Comparison of ENCODE assay signal across 13 cellular contexts in the genomic region with DNA sequence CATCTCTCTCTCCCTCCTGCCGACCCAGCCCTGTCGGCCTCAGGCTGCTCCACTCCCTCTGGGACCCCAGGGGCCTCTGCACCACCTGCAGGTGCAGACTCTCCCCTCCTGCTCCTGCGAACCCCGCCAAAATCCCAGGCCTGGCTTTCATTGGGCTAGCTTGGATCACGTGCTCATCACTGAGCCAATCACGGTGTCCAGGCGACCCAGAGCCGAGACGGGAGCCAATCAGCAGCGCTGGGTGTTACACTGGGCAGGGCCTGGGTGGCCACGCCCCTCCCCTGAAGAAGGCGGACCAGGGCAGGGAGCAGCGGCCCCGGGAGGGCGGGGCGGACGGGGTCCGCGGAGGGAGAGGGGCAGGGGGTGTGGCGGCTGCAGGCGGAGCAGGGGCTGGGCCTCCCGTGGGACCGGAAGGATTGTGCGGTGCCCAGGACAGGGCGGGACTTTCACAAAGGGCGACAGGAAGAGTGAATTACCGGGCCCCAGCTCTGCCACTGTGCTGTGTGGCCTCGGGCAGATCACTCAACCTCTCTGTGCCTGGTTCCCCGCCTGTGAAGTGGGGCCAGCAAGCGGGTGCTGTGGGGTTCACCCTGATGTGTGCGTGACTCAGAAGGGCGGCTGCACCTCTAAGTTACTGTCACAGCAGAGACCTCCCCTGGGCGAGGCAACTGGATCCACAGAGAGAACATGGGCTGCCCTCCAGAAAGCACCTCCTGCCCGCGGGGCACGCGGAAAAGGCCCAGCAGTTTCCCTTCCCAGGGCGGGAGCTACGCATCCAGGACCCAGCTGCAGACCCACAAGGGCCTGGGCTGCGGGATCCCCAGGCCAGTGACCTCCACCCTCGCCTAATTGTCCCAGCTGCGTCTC.
DNase-seq lines count a peak whose midpoint lies in the region; ATAC-seq, FAIRE-seq and TF ChIP-seq lines count a peak whose summit lies in the region.
"Had no signal": no experiment of that assay in that cellular context is flagged by ENCODE, and none has a peak within 500 bp of the region (broad histone marks: within the 10 kb centered on the region; RNA-seq: fewer than 3 reads in every experiment).

No MANE protein-coding gene starts in this region.

- peaks cover 30% of the 10 kb centered on the region for H3K4me1 Mint-ChIP-seq in glutamatergic neuron (ENCODE audit: low read depth, unreplicated experiment)
- no peaks in the 10 kb centered on the region for H3K4me1 Mint-ChIP-seq in activated CD8-positive, alpha-beta memory T cell treated with anti-CD3 and anti-CD28 coated beads, Interleukin-2, amount 10 ng/mL, durations not matched to agents 7 days and 5 days

- POLR2A ChIA-PET in A549 (lab: Yijun Ruan, JAX): no interaction called here

- no peaks in the 10 kb centered on the region for H3K36me3 ChIP-seq in RWPE2 (ENCODE audit: low read depth)
- H3K36me3 ChIP-seq: SJSA1 had no signal

- TF ChIP-seq CTCF in A549 (IDR thresholded peaks at IDR 0.05): no peak
- TF ChIP-seq CTCF in RWPE2 (IDR thresholded peaks at IDR 0.05; ENCODE audit: poor library complexity, severe bottlenecking): no peak
- TF ChIP-seq CTCF in glutamatergic neuron (IDR thresholded peaks at IDR 0.05; ENCODE audit: partially characterized antibody, unreplicated experiment): no peak

- H3K9me3 Mint-ChIP-seq in glutamatergic neuron (ENCODE audit: unreplicated experiment): peaks cover 29% of the 10 kb centered on the region
- H3K9me3 Mint-ChIP-seq in activated CD8-positive, alpha-beta memory T cell treated with anti-CD3 and anti-CD28 coated beads, Interleukin-2, amount 10 ng/mL, durations not matched to agents 7 days and 5 days (ENCODE audit: low read depth): peaks cover 3% of the 10 kb centered on the region

- H3K27ac Mint-ChIP-seq in glutamatergic neuron (ENCODE audit: unreplicated experiment): peak overlapping the region; percentile 90
- no peak overlapping the region for H3K27ac Mint-ChIP-seq in activated CD8-positive, alpha-beta memory T cell treated with anti-CD3 and anti-CD28 coated beads, Interleukin-2, amount 10 ng/mL, durations not matched to agents 7 days and 5 days

- DNase-seq in A549 (ENCODE audit: low read depth in 1 of 2, low spot score in 1 of 2) (peak; percentile 35 to 57), Daoy (ENCODE audit: low read depth) (peak; percentile 40), RWPE2 (ENCODE audit: low spot score) (no peak), glutamatergic neuron (peak; percentile 61), RCC 7860 (ENCODE audit: low spot score) (no peak), HTR-8/SVneo (ENCODE audit: insufficient read length, low spot score) (no peak), anterior cingulate cortex (lab: John Stamatoyannopoulos, UW) (no peak)
- no peak for DNase-seq in activated CD8-positive, alpha-beta memory T cell treated with anti-CD3 and anti-CD28 coated beads, Interleukin-2, amount 10 ng/mL, durations not matched to agents 7 days and 5 days
- DNase-seq: activated CD8-positive, alpha-beta memory T cell treated with anti-CD3 and anti-CD28 coated beads for 24 hours; NCI-H2107 had no signal

- H3K4me3 ChIP-seq in A549 (no peak overlapping the region), RWPE2 (ENCODE audit: severe bottlenecking) (no peak overlapping the region)
- H3K4me3 ChIP-seq: SJSA1 had no signal

- ATAC-seq in A549: peak; percentile 49 to 75; a peak in 4 of 6 replicates
- peak; percentile 50; the same call in 2 of the 3 replicates for ATAC-seq in RWPE2 (ENCODE audit: low read depth)
- no peak for ATAC-seq in activated CD8-positive, alpha-beta memory T cell treated with anti-CD3 and anti-CD28 coated beads, Interleukin-2, amount 10 ng/mL, durations not matched to agents 7 days and 5 days

- FAIRE-seq in A549 (lab: Jason Lieb, UNC) (no peak), RCC 7860 (lab: Jason Lieb, UNC) (no peak), HTR-8/SVneo (lab: Jason Lieb, UNC) (no peak)
- FAIRE-seq: GM12891 had no signal

- H3K9me3 ChIP-seq in A549 (peaks cover 5% of the 10 kb centered on the region; the same call in 1 of the 3 replicates), RWPE2 (ENCODE audit: severe bottlenecking) (no peaks in the 10 kb centered on the region)
- H3K9me3 ChIP-seq: SJSA1 had no signal

- H3K27me3 ChIP-seq in RWPE2 (ENCODE audit: insufficient read depth, poor library complexity, severe bottlenecking): peaks cover 7% of the 10 kb centered on the region

- no peak for TF ChIP-seq EP300 in A549 (IDR thresholded peaks at IDR 0.05)

- TF ChIP-seq POLR2A in A549 (IDR thresholded peaks at IDR 0.05; ENCODE audit: low read length): no peak

- CTCF ChIA-PET in A549 (lab: Yijun Ruan, JAX): interaction anchor here (2.4 kb wide), 1 partner anchor 8 kb away, joined by 14 read pairs; no protein-coding TSS in a partner anchor
- CTCF ChIA-PET in activated CD8-positive, alpha-beta memory T cell treated with anti-CD3 and anti-CD28 coated beads, Interleukin-2, amount 10 ng/mL, durations not matched to agents 7 days and 5 days (lab: Charles Lee): no interaction called here

- no peak overlapping the region for H3K27ac ChIP-seq in A549
- no peak overlapping the region for H3K27ac ChIP-seq in RWPE2 (ENCODE audit: poor library complexity, severe bottlenecking)
- H3K27ac ChIP-seq: epithelial cell of prostate, SJSA1 had no signal

- peak overlapping the region; percentile 6 for H3K4me3 Mint-ChIP-seq in glutamatergic neuron (ENCODE audit: unreplicated experiment)
- no peak overlapping the region for H3K4me3 Mint-ChIP-seq in activated CD8-positive, alpha-beta memory T cell treated with anti-CD3 and anti-CD28 coated beads, Interleukin-2, amount 10 ng/mL, durations not matched to agents 7 days and 5 days

- H3K36me3 Mint-ChIP-seq in glutamatergic neuron (ENCODE audit: unreplicated experiment): peaks cover 12% of the 10 kb centered on the region
- H3K36me3 Mint-ChIP-seq in activated CD8-positive, alpha-beta memory T cell treated with anti-CD3 and anti-CD28 coated beads, Interleukin-2, amount 10 ng/mL, durations not matched to agents 7 days and 5 days: no peaks in the 10 kb centered on the region

- whole genome bisulfite sequencing in A549 (ENCODE audit: missing lambda C conversion rate): 72% methylated on average over 29 of the region's 42 CpGs

- no peak overlapping the region for H3K4me2 ChIP-seq in A549

- H3K4me1 ChIP-seq in A549 (peaks cover 12% of the 10 kb centered on the region; the same call in 2 of the 3 replicates), RWPE2 (ENCODE audit: insufficient read depth, poor library complexity, severe bottlenecking) (no peaks in the 10 kb centered on the region)
- H3K4me1 ChIP-seq: SJSA1 had no signal

- TF ChIP-seq RAD21 in A549 (conservative IDR thresholded peaks at IDR 0.05 in 1 of 2, IDR thresholded peaks at IDR 0.05 in 1 of 2): no peak

- H3K27me3 Mint-ChIP-seq in glutamatergic neuron (ENCODE audit: unreplicated experiment): peaks cover 21% of the 10 kb centered on the region
- peaks cover 12% of the 10 kb centered on the region for H3K27me3 Mint-ChIP-seq in activated CD8-positive, alpha-beta memory T cell treated with anti-CD3 and anti-CD28 coated beads, Interleukin-2, amount 10 ng/mL, durations not matched to agents 7 days and 5 days

TF ChIP-seq in A549, 52 proteins besides CTCF, POLR2A, EP300 and RAD21:
- TF ChIP-seq, protein P1, sequence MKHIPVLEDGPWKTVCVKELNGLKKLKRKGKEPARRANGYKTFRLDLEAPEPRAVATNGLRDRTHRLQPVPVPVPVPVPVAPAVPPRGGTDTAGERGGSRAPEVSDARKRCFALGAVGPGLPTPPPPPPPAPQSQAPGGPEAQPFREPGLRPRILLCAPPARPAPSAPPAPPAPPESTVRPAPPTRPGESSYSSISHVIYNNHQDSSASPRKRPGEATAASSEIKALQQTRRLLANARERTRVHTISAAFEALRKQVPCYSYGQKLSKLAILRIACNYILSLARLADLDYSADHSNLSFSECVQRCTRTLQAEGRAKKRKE (CRISPR knock-in tag; IDR thresholded peaks at IDR 0.05; ENCODE audit: low read depth): no peak
- no peak for TF ChIP-seq EHF (CRISPR knock-in tag; IDR thresholded peaks at IDR 0.05)
- peak; percentile 33 for TF ChIP-seq ZFP36 (IDR thresholded peaks at IDR 0.05; ENCODE audit: borderline replicate concordance, partially characterized antibody)
- no peak for TF ChIP-seq SREBF2 (IDR thresholded peaks at IDR 0.05)
- TF ChIP-seq, protein P2, sequence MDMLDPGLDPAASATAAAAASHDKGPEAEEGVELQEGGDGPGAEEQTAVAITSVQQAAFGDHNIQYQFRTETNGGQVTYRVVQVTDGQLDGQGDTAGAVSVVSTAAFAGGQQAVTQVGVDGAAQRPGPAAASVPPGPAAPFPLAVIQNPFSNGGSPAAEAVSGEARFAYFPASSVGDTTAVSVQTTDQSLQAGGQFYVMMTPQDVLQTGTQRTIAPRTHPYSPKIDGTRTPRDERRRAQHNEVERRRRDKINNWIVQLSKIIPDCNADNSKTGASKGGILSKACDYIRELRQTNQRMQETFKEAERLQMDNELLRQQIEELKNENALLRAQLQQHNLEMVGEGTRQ (IDR thresholded peaks at IDR 0.05): peak; percentile 60

Comparison
In these comparisons a context has a peak if more than half of its experiments do, and no peak if none do; other contexts are left out.
1. DNase-seq: peak in A549 (2 of 2), Daoy (single experiment) and glutamatergic neuron (single experiment); none in RWPE2 (single experiment), RCC 7860 (single experiment), HTR-8/SVneo (single experiment), activated CD8-positive, alpha-beta memory T cell treated with anti-CD3 and anti-CD28 coated beads, Interleukin-2, amount 10 ng/mL, durations not matched to agents 7 days and 5 days (single experiment) and anterior cingulate cortex (0 of 58).